In the genomic region with DNA sequence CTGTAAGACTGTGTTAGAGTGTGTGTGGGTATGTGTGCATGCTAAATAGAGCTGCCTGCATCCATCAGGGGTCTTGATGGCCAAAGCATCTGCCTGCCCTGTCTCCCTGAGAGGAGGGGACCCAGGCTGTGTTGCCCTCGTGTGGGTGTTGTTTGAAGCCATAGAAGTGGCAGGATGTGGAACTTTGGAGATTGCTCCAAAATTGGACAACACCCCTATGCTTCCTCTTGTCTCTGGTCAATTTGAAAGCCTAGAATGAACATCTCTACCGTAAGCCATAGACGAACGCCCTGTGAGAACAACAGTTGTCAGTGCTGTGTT, we compare ENCODE assay signal across 1 cellular context.
TF ChIP-seq lines count a peak whose summit lies in the region.

No MANE protein-coding gene starts in this region.

TF ChIP-seq in HepG2, 621 proteins besides CTCF, POLR2A, EP300 and RAD21 (continued from another document):
- TF ChIP-seq, protein P1, sequence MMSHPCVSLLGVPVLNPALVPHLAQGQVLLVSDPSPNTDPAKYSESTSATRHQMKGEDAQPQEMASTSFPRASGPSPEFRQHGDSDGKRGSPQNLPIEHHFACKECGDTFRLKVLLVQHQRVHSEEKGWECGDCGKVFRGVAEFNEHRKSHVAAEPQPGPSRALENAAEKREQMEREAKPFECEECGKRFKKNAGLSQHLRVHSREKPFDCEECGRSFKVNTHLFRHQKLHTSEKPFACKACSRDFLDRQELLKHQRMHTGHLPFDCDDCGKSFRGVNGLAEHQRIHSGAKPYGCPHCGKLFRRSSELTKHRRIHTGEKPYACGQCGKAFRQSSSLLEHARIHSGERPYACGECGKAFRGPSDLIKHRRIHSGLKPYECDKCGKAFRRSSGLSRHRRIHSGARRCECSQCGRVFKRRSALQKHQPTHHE (CRISPR knock-in tag; IDR thresholded peaks at IDR 0.05; ENCODE audit: borderline replicate concordance) = no peak
- no peak for TF ChIP-seq RAD51 (IDR thresholded peaks at IDR 0.05; ENCODE audit: borderline replicate concordance)
- TF ChIP-seq ZNF253 (CRISPR knock-in tag; IDR thresholded peaks at IDR 0.05; ENCODE audit: borderline replicate concordance) = no peak
- peak; percentile 74 for TF ChIP-seq RBM22 (optimal IDR thresholded peaks at IDR 0.05; ENCODE audit: low read length)
- 0 out of 2 replicates have a peak, but pooled peaks have one; percentile 56 for TF ChIP-seq ZNF619 (CRISPR knock-in tag; IDR thresholded peaks at IDR 0.05)
- TF ChIP-seq MAZ (IDR thresholded peaks at IDR 0.05; ENCODE audit: borderline replicate concordance, low read depth, low read length) = no peak
- TF ChIP-seq MAZ (CRISPR knock-in tag; IDR thresholded peaks at IDR 0.05; ENCODE audit: low read depth) = 0 out of 2 replicates have a peak, but pooled peaks have one; percentile 41
- peak; percentile 5; the same call in 1 of the 2 replicates for TF ChIP-seq SALL1 (CRISPR knock-in tag; IDR thresholded peaks at IDR 0.05)
- TF ChIP-seq XRCC5 (optimal IDR thresholded peaks at IDR 0.05; ENCODE audit: low read length) = peak; percentile 6
- TF ChIP-seq, protein P2, sequence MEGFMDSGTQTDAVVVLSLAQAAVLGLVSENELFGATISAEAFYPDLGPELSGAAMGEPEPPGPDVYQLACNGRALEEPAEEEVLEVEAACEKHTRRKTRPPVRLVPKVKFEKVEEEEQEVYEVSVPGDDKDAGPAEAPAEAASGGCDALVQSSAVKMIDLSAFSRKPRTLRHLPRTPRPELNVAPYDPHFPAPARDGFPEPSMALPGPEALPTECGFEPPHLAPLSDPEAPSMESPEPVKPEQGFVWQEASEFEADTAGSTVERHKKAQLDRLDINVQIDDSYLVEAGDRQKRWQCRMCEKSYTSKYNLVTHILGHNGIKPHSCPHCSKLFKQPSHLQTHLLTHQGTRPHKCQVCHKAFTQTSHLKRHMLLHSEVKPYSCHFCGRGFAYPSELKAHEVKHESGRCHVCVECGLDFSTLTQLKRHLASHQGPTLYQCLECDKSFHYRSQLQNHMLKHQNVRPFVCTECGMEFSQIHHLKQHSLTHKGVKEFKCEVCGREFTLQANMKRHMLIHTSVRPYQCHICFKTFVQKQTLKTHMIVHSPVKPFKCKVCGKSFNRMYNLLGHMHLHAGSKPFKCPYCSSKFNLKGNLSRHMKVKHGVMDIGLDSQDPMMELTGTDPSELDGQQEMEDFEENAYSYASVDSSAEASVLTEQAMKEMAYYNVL (CRISPR knock-in tag; IDR thresholded peaks at IDR 0.05; ENCODE audit: borderline replicate concordance) = no peak
- no peak for TF ChIP-seq ZNF33A (CRISPR knock-in tag; IDR thresholded peaks at IDR 0.05; ENCODE audit: borderline replicate concordance)
- TF ChIP-seq POLR2AphosphoS5 (IDR thresholded peaks at IDR 0.05; ENCODE audit: low read depth, low read length) = 0 out of 2 replicates have a peak, but pooled peaks have one; percentile 11
- peak; percentile 23; the same call in 1 of the 2 replicates for TF ChIP-seq ZNF788 (CRISPR knock-in tag; IDR thresholded peaks at IDR 0.05; ENCODE audit: borderline replicate concordance)
- TF ChIP-seq ZNF451 (CRISPR knock-in tag; IDR thresholded peaks at IDR 0.05) = 0 out of 2 replicates have a peak, but pooled peaks have one; percentile 41
- 0 out of 2 replicates have a peak, but pooled peaks have one; percentile 22 for TF ChIP-seq DPF2 (CRISPR knock-in tag; IDR thresholded peaks at IDR 0.05; ENCODE audit: borderline replicate concordance, low read depth)
